8 cellular contexts compared by ENCODE assay signal in the genomic region with DNA sequence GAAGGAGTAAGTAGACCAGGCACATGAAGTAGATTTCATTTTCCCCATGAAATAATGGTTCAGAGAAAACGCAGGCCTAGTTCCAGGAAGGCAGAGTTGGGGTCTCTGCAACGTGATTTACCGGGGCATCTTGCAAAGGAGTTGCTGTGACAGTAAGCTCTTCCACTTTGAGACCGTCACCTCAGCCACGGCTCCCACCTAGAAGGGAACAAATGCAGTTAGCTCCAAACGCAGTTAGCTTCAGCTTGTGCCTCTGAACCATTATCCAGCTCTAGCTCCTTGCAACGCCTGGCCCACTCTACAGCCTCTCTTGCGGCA. TPM values are rescaled to one million over a fixed set of nuclear protein-coding genes. Genes with fewer than 3 reads are reported as not detected.
DNase-seq lines count a peak whose midpoint lies in the region; ATAC-seq and TF ChIP-seq lines count a peak whose summit lies in the region.

No MANE protein-coding gene starts in this region.

- intact Hi-C loops in HCT116 (cut with micrococcal nuclease) = loop anchor here (1.0 to 5.0 kb wide), 2 partner anchors 13 to 126 kb away; a partner anchor contains a TSS
- intact Hi-C loops in activated CD8-positive, alpha-beta T cell treated with anti-CD3 and anti-CD28 coated beads for 36 hours (cut with micrococcal nuclease) = loop anchor here (2.0 to 10.0 kb wide), 2 partner anchors 15 to 131 kb away; a partner anchor contains a TSS

- peaks cover 18% of the 10 kb centered on the region; the same call in 1 of the 2 replicates for H4K20me1 ChIP-seq in HCT116 (ENCODE audit: insufficient read depth)
- H4K20me1 ChIP-seq in hepatocyte (ENCODE audit: insufficient read depth, poor library complexity, severe bottlenecking) = no peaks in the 10 kb centered on the region
- H4K20me1 ChIP-seq in smooth muscle cell (ENCODE audit: low read depth) = peaks cover 14% of the 10 kb centered on the region

- H3K36me3 Mint-ChIP-seq in activated CD8-positive, alpha-beta T cell treated with anti-CD3 and anti-CD28 coated beads for 36 hours (ENCODE audit: low read depth) = peaks cover 57% of the 10 kb centered on the region

- H3K36me3 ChIP-seq in HCT116 (ENCODE audit: control insufficient read depth in 1 of 2, insufficient read depth in 2 of 2, low read length in 2 of 2) (peaks cover 23 to 44% of the 10 kb centered on the region in 2 experiments), hepatocyte (replicated peaks; ENCODE audit: insufficient read depth, low read depth) (no peaks in the 10 kb centered on the region), smooth muscle cell (ENCODE audit: low read depth) (peaks cover 8% of the 10 kb centered on the region)

- H3K9me3 Mint-ChIP-seq in activated CD8-positive, alpha-beta T cell treated with anti-CD3 and anti-CD28 coated beads for 36 hours = no peaks in the 10 kb centered on the region

- H3K4me1 Mint-ChIP-seq in activated CD8-positive, alpha-beta T cell treated with anti-CD3 and anti-CD28 coated beads for 36 hours (ENCODE audit: low read depth) = peaks cover 53% of the 10 kb centered on the region

- no peak for TF ChIP-seq RAD21 in HCT116 (IDR thresholded peaks at IDR 0.05; ENCODE audit: low read depth)

- no peaks in the 10 kb centered on the region for H3K27me3 ChIP-seq in HCT116 (ENCODE audit: insufficient read depth, low read length)
- H3K27me3 ChIP-seq in hepatocyte = no peaks in the 10 kb centered on the region
- no peaks in the 10 kb centered on the region for H3K27me3 ChIP-seq in smooth muscle cell (ENCODE audit: low read depth)

- H3K27ac ChIP-seq in HCT116 (ENCODE audit: low read depth, low read length) (peak overlapping the region; percentile 75), hepatocyte (peak overlapping the region; percentile 96), smooth muscle cell (ENCODE audit: low read depth) (peak overlapping the region; percentile 84)

- H3K9me2 ChIP-seq in HCT116 (ENCODE audit: insufficient read depth) (no peaks in the 10 kb centered on the region), hepatocyte (replicated peaks; ENCODE audit: insufficient read depth) (no peaks in the 10 kb centered on the region)

- POLR2A ChIA-PET in HCT116 (lab: Charles Lee) = interaction anchor here (0.7 to 1.8 kb wide), 2 partner anchors 13 to 126 kb away, joined by 3 to 7 read pairs; a partner anchor contains a TSS
- POLR2A ChIA-PET in activated CD8-positive, alpha-beta T cell treated with anti-CD3 and anti-CD28 coated beads for 36 hours (lab: Charles Lee) = interaction anchor here (0.8 to 13.1 kb wide), 15 partner anchors 9 to 188 kb away, joined by 3 to 328 read pairs (median 4); a partner anchor contains a TSS

- H2AFZ ChIP-seq in HCT116 (ENCODE audit: low read depth, low read length, poor library complexity, severe bottlenecking) (no peak overlapping the region), hepatocyte (peak overlapping the region; percentile 36), smooth muscle cell (ENCODE audit: low read depth) (peak overlapping the region; percentile 85)

- no peaks in the 10 kb centered on the region for H3K27me3 Mint-ChIP-seq in activated CD8-positive, alpha-beta T cell treated with anti-CD3 and anti-CD28 coated beads for 36 hours

- TF ChIP-seq CTCF in HCT116 (IDR thresholded peaks at IDR 0.05 in 2 of 3, conservative IDR thresholded peaks at IDR 0.05 in 1 of 3; ENCODE audit: borderline replicate concordance in 1 of 3, insufficient read depth in 1 of 3, low read depth in 2 of 3, low read length in 2 of 3) (no peak), hepatocyte (IDR thresholded peaks at IDR 0.05; ENCODE audit: poor library complexity) (no peak), smooth muscle cell (IDR thresholded peaks at IDR 0.05; ENCODE audit: borderline replicate concordance, insufficient read depth, poor library complexity, severe bottlenecking) (no peak), GM20000 (IDR thresholded peaks at IDR 0.05; ENCODE audit: extremely low read depth, missing control alignments) (no peak)
- no peak for TF ChIP-seq CTCF in activated CD8-positive, alpha-beta T cell treated with anti-CD3 and anti-CD28 coated beads for 36 hours (IDR thresholded peaks at IDR 0.05)

- no TSS peak for BruUV-seq in HCT116 (replicated peaks; lab: Mats Ljungman, UMichigan)

- H3K9me3 ChIP-seq in HCT116 (ENCODE audit: control insufficient read depth in 1 of 2, insufficient read depth in 1 of 2, low read depth in 1 of 2, low read length in 2 of 2) (no peaks in the 10 kb centered on the region), hepatocyte (ENCODE audit: low read depth) (no peaks in the 10 kb centered on the region), smooth muscle cell (replicated peaks; ENCODE audit: low read depth) (no peaks in the 10 kb centered on the region)

- DNase-seq in HCT116 (ENCODE audit: low read depth, low spot score) (no peak), hepatocyte (ENCODE audit: low spot score) (no peak), smooth muscle cell (lab: John Stamatoyannopoulos, UW; ENCODE audit: unreplicated experiment) (no peak), erythroblast (lab: John Stamatoyannopoulos, UW) (no peak), GM20000 (ENCODE audit: low spot score) (no peak), NCI-H2196 treated with DMSO at 0.1 percent for 48 hours (lab: John Stamatoyannopoulos, UW; ENCODE audit: unreplicated experiment) (no peak), NCI-H1694 (lab: John Stamatoyannopoulos, UW) (no peak)
- no peak for DNase-seq in activated CD8-positive, alpha-beta T cell treated with anti-CD3 and anti-CD28 coated beads for 36 hours

- RAD21 ChIA-PET in HCT116 (lab: Charles Lee; ENCODE audit: low non-redundant PET in 1 of 2, low total read pairs in 2 of 2, uncharacterized antibody in 2 of 2, unreplicated experiment in 2 of 2) = interaction anchor here in 1 of 2 experiments (0.7 kb wide), 1 partner anchor 126 kb away, joined by 3 read pairs; a partner anchor contains a TSS

- H3K27ac Mint-ChIP-seq in activated CD8-positive, alpha-beta T cell treated with anti-CD3 and anti-CD28 coated beads for 36 hours = peak overlapping the region; percentile 100

- ATAC-seq in HCT116 = no peak
- ATAC-seq in activated CD8-positive, alpha-beta T cell treated with anti-CD3 and anti-CD28 coated beads for 36 hours = no peak

- H3K79me2 ChIP-seq in HCT116 (ENCODE audit: insufficient read depth, low read length) = peaks cover 38% of the 10 kb centered on the region
- H3K79me2 ChIP-seq in hepatocyte = peaks cover 9% of the 10 kb centered on the region
- H3K79me2 ChIP-seq in smooth muscle cell (ENCODE audit: low read depth) = peaks cover 15% of the 10 kb centered on the region

- CTCF ChIA-PET in HCT116 (lab: Charles Lee) = no interaction called here
- CTCF ChIA-PET in activated CD8-positive, alpha-beta T cell treated with anti-CD3 and anti-CD28 coated beads for 36 hours (lab: Charles Lee) = interaction anchor here (0.8 to 1.5 kb wide), 4 partner anchors 10 to 150 kb away, joined by 3 to 5 read pairs (median 3); no protein-coding TSS in a partner anchor

- 11% methylated on average over 8 of the region's 8 CpGs for WGBS in hepatocyte (ENCODE audit: low lambda C conversion rate, missing lambda C conversion rate)
- WGBS in smooth muscle cell (ENCODE audit: low lambda C conversion rate) = 5% methylated on average over 8 of the region's 8 CpGs

- H3K4me1 ChIP-seq in HCT116 (ENCODE audit: control insufficient read depth in 1 of 2, insufficient read depth in 2 of 2, low read length in 2 of 2) (peaks cover 4 to 34% of the 10 kb centered on the region in 2 experiments; a peak in 3 of 4 replicates), hepatocyte (ENCODE audit: insufficient read depth) (peaks cover 8% of the 10 kb centered on the region), smooth muscle cell (ENCODE audit: low read depth) (peaks cover 22% of the 10 kb centered on the region)

- H3K4me3 Mint-ChIP-seq in activated CD8-positive, alpha-beta T cell treated with anti-CD3 and anti-CD28 coated beads for 36 hours = peak overlapping the region; percentile 100

- no peak for TF ChIP-seq POLR2A in HCT116 (IDR thresholded peaks at IDR 0.05; ENCODE audit: borderline replicate concordance, extremely low read depth, insufficient read depth, insufficient read length)
- TF ChIP-seq POLR2A in erythroblast (IDR thresholded peaks at IDR 0.05; ENCODE audit: low read length) = no peak

- H3K9ac ChIP-seq in HCT116 (ENCODE audit: low read length) = peak overlapping the region; percentile 100
- H3K9ac ChIP-seq in smooth muscle cell (ENCODE audit: low read depth) = peak overlapping the region; percentile 80

- peak overlapping the region; percentile 89 for H3K4me2 ChIP-seq in HCT116 (ENCODE audit: low read length)
- H3K4me2 ChIP-seq in hepatocyte = peak overlapping the region; percentile 84
- peak overlapping the region; percentile 76 for H3K4me2 ChIP-seq in smooth muscle cell

- peak overlapping the region; percentile 88 to 100 for H3K4me3 ChIP-seq in HCT116 (replicated peaks in 1 of 2; ENCODE audit: low read depth in 1 of 2, low read length in 2 of 2)
- peak overlapping the region; percentile 22 for H3K4me3 ChIP-seq in hepatocyte
- H3K4me3 ChIP-seq in smooth muscle cell = peak overlapping the region; percentile 59

- peaks cover 9% of the 10 kb centered on the region for H3F3A ChIP-seq in smooth muscle cell (ENCODE audit: low read depth)

TF ChIP-seq in HCT116, 20 proteins besides CTCF, POLR2A, EP300 and RAD21 (continues in another document):
- TF ChIP-seq EZH2 (IDR thresholded peaks at IDR 0.05) = no peak
- TF ChIP-seq SP1 (IDR thresholded peaks at IDR 0.05; ENCODE audit: low read depth) = no peak
- TF ChIP-seq YY1 (IDR thresholded peaks at IDR 0.05; ENCODE audit: extremely low read depth, insufficient replicate concordance, low read depth, low read length) = no peak
- TF ChIP-seq, protein P1, sequence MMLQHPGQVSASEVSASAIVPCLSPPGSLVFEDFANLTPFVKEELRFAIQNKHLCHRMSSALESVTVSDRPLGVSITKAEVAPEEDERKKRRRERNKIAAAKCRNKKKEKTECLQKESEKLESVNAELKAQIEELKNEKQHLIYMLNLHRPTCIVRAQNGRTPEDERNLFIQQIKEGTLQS (IDR thresholded peaks at IDR 0.05) = no peak
- no peak for TF ChIP-seq TCF7L2 (IDR thresholded peaks at IDR 0.05; ENCODE audit: borderline replicate concordance, extremely low read depth, insufficient read depth, insufficient read length)
- no peak for TF ChIP-seq EGR1 (IDR thresholded peaks at IDR 0.05; ENCODE audit: low read depth)
- no peak for TF ChIP-seq ZFX (IDR thresholded peaks at IDR 0.05)

RNA-seq across cellular contexts. Expression of a gene that starts 7.0 kb away (rescaled TPM):
- total RNA-seq in HCT116 (2021; ENCODE audit: unreplicated experiment) = 0.74 TPM
- 0.04 and 0.07 TPM in 2 replicates for polyA plus RNA-seq in HCT116 (2012)
- 100 to 1,000 TPM; 399 to 403 TPM for total RNA-seq in activated CD8-positive, alpha-beta T cell treated with anti-CD3 and anti-CD28 coated beads for 36 hours
- 0.03 TPM in 1 of 2 replicates, not detected in the other for total RNA-seq in hepatocyte
- 0.10 TPM in 1 of 2 replicates, not detected in the other for polyA plus RNA-seq in hepatocyte
- total RNA-seq in smooth muscle cell = 0.04 and 0.27 TPM in 2 replicates
- 0.31 TPM in 1 of 2 replicates, not detected in the other for polyA plus RNA-seq in smooth muscle cell

RNA-seq across cellular contexts. Expression of a gene that starts 14.1 kb away (rescaled TPM):
- total RNA-seq in HCT116 (2021; ENCODE audit: unreplicated experiment) (34.4 TPM), hepatocyte (31.6 and 32.2 TPM in 2 replicates), smooth muscle cell (32.6 and 32.9 TPM in 2 replicates)
- polyA plus RNA-seq in HCT116 (2012) = 34.6 and 38.9 TPM in 2 replicates
- total RNA-seq in activated CD8-positive, alpha-beta T cell treated with anti-CD3 and anti-CD28 coated beads for 36 hours = 10 to 100 TPM; 72.3 to 77.5 TPM
- polyA plus RNA-seq in hepatocyte (53.8 and 57.1 TPM in 2 replicates), smooth muscle cell (85.5 and 86.9 TPM in 2 replicates)

Comparison
In these comparisons a context has a peak if more than half of its experiments do, and no peak if none do; other contexts are left out.
1. H3K4me3 ChIP-seq: peak in every context shown above with its lines; median percentile 94 in HCT116; 59 in smooth muscle cell; 22 in hepatocyte.
2. RNA of a gene that starts 7.0 kb away (total RNA-seq): 399 to 403 TPM in activated CD8-positive, alpha-beta T cell treated with anti-CD3 and anti-CD28 coated beads for 36 hours; 0.74 TPM in HCT116 (single experiment), 0.04 to 0.27 TPM in smooth muscle cell and 0.03 TPM in hepatocyte; every median in the first group is over 100 times any median in the second.
3. Peak in every context shown above with its lines, with median percentiles within 50 percentile points of each other: H3K27ac ChIP-seq and H3K4me2 ChIP-seq.